ENCODE assay signal across 8 cellular contexts in the genomic region with DNA sequence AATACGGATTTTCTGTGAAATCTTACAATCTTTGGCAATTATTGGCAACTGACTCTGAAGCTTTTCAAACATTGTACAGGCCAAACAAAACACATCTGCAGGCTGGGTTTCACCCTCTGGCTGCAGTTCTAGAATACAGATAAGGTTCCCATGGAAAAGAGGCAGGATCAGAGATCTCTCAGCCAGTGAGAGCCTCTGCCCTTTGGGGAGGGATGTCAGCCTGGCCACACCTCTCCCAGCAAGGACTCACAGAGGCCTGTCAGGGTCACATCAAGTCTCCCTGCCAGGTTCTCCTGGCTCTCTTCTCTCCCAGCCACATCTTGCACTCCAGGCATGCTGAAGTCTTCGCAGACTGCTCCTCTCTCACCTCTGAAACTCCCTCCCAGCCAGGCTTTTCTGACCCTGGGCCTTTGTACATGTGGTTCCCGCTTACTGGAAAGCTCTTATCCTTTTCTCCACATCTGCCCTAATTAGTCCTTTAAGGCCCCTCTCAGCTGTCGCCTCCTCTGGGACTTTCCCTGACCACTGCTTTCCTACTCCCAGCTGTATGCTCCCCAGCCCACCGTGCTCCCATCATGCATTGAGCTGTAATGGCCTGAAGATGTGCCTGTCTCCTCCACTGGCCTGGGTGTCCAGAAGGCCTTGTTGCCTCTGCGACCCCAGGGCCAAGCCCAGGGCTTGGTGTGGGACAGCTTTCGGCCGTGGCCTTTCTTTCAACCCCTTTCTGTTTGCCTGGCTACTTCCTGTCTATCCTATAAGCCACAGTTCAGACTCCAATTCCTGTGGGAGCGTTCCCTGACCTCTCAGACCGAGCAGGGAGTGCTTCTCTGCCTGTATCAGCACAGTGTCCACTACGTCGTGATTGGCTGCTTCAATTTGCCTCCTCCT. TPM values are rescaled to one million over a fixed set of nuclear protein-coding genes. Genes with fewer than 3 reads are reported as not detected.
DNase-seq lines count a peak whose midpoint lies in the region; TF ChIP-seq lines count a peak whose summit lies in the region.

No MANE protein-coding gene starts in this region.

- peaks cover 0 to 5% (median 0%) of the 10 kb centered on the region in 5 experiments for H3K9me3 Mint-ChIP-seq in brain

- peaks cover 40% of the 10 kb centered on the region for H3K27me3 Mint-ChIP-seq in brain

- H3K4me1 Mint-ChIP-seq in brain, result peaks cover 83% of the 10 kb centered on the region

- DNase-seq in MG63 (peak; percentile 84), islet precursor cell (peak; percentile 80), stromal cell of bone marrow (ENCODE audit: low read depth) (peak; percentile 54), SKM-1 (lab: John Stamatoyannopoulos, UW; ENCODE audit: unreplicated experiment) (no peak), superior temporal gyrus (ENCODE audit: extremely low spot score) (no peak)
- no peak for DNase-seq in central memory CD4-positive, alpha-beta T cell
- no peak for DNase-seq in stimulated activated CD4-positive, alpha-beta T cell treated with anti-CD3 and anti-CD28 coated beads, Interleukin-12 subunit alpha, Interleukin-12 subunit beta, amount 100 ng/mL, for 4 hours

- peak overlapping the region; percentile 23 to 78 (median 41) for H3K4me3 Mint-ChIP-seq in brain

- H3K36me3 ChIP-seq in MG63, result no peaks in the 10 kb centered on the region

- H3K9me3 ChIP-seq in MG63, result peaks cover 7% of the 10 kb centered on the region

- peak overlapping the region; percentile 73 to 97 (median 92) for H3K27ac Mint-ChIP-seq in brain

- no peak overlapping the region for H3K4me3 ChIP-seq in MG63

- TF ChIP-seq CTCF in brain (conservative IDR thresholded peaks at IDR 0.05), result no peak

- H3K27me3 ChIP-seq in MG63, result no peaks in the 10 kb centered on the region

- H3K36me3 Mint-ChIP-seq in brain, result peaks cover 6% of the 10 kb centered on the region

RNA-seq across cellular contexts. Expression of a gene that starts 4.3 kb away (rescaled TPM):
- 1.8 TPM in 1 of 2 replicates, not detected in the other for total RNA-seq in MG63 (2014; rRNA removed; shearing (Covaris generic); ENCODE audit: low replicate concordance)
- polyA plus RNA-seq in brain (ENCODE audit: insufficient read depth, low read depth, low replicate concordance), result 1,006 TPM

RNA-seq across cellular contexts. Expression of a gene that starts 58.9 kb away (rescaled TPM):
- total RNA-seq in MG63 (2014; rRNA removed; shearing (Covaris generic); ENCODE audit: low replicate concordance), result not detected in 2 replicates
- not detected for polyA plus RNA-seq in brain (ENCODE audit: insufficient read depth, low read depth, low replicate concordance)

Comparison
In these comparisons a context has a peak if more than half of its experiments do, and no peak if none do; other contexts are left out.
1. DNase-seq: peak in MG63 (single experiment), islet precursor cell (single experiment) and stromal cell of bone marrow (single experiment); none in central memory CD4-positive, alpha-beta T cell (single experiment), SKM-1 (single experiment), superior temporal gyrus (single experiment) and stimulated activated CD4-positive, alpha-beta T cell treated with anti-CD3 and anti-CD28 coated beads, Interleukin-12 subunit alpha, Interleukin-12 subunit beta, amount 100 ng/mL, for 4 hours (single experiment).